ENCODE assay signal across 17 cellular contexts in the genomic region with DNA sequence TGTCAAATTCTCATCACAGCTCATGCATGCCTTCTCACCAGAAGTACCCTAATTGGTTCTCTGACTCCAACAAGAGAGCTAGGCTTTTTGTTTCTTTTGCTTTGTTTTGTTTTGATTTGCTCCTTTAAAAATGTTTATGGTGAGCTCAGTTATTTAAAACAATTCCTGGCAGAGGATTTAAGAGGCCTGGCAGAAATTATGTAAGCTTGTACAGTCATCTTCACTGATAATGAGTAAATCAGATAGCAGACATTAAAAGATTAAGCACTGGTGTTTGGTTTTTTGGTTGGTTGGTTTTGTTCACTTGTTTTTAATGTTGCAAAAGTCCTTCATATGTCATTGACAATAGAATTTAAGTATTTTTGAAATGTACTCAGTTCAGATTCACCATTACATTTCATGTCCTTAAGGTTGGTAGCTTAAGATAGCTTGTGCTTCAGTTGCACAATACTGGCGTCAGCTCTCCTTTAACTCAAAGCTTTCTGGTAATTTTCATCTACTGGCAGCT.
"Had no signal": no experiment of that assay in that cellular context is flagged by ENCODE, and none has a peak within 500 bp of the region (broad histone marks: within the 10 kb centered on the region; RNA-seq: fewer than 3 reads in every experiment).

No MANE protein-coding gene starts in this region.

- DNase-seq: activated CD4-positive, alpha-beta T cell treated with anti-CD3 and anti-CD28 coated beads, Interleukin-2, amount 10 ng/mL, durations not matched to agents 24 days and 14 days; activated CD4-positive, CD25-positive, alpha-beta regulatory T cell; activated CD8-positive, alpha-beta T cell treated with anti-CD3 and anti-CD28 coated beads for 36 hours; activated effector memory CD4-positive, alpha-beta T cell treated with anti-CD3 and anti-CD28 coated beads, Interleukin-2, amount 50 U/mL, for 16 hours; activated T-cell treated with anti-CD3 and anti-CD28 coated beads, Interleukin-2, amount 50 U/mL, for 4 hours; dorsolateral prefrontal cortex; left colon; lower lobe of right lung; natural killer cell; ovary; sigmoid colon; stimulated activated naive B cell treated with anti-CD40 and anti-IgM and Interleukin-4, amounts not matched to agents 10 μg/mL and 1 μg/mL and 100 μg/mL, for 72 hours; T-helper 1 cell; T1000; thyroid gland had no signal

- H3K27me3 ChIP-seq: adrenal gland, cardiac muscle cell, ovary, sigmoid colon, thyroid gland had no signal

- H3K36me3 ChIP-seq: adrenal gland, cardiac muscle cell, lower lobe of right lung, ovary, sigmoid colon, thyroid gland had no signal

- H3K27ac ChIP-seq: cardiac muscle cell, dorsolateral prefrontal cortex, lower lobe of right lung, ovary, sigmoid colon had no signal

- H3K9me3 ChIP-seq: adrenal gland, lower lobe of right lung, ovary, sigmoid colon, thyroid gland had no signal

- H3K4me3 ChIP-seq: adrenal gland, cardiac muscle cell, dorsolateral prefrontal cortex, lower lobe of right lung, ovary, sigmoid colon, thyroid gland had no signal
